ENCODE assay signal across 12 cellular contexts in the genomic region with DNA sequence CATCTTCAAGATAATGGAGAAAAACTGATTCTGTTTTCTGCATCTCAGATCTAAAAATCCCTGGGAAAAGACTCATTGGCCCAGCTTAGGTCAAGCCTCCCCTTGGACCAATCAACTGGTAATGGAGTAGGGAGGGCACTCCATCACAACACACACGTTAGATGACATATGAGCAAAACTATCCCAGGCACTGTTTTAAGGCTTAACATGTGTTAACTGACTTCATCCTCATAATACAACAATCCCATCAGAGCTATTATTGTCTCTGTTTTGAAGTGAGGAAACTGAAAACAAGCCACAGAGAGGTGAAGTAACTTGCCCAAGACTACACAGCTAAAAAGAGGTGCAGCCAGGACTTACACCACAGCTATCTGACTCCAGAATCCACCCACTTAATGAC. TPM values are rescaled to one million over a fixed set of nuclear protein-coding genes. Genes with fewer than 3 reads are reported as not detected.
DNase-seq lines count a peak whose midpoint lies in the region; ATAC-seq and TF ChIP-seq lines count a peak whose summit lies in the region.
"Had no signal": no experiment of that assay in that cellular context is flagged by ENCODE, and none has a peak within 500 bp of the region (broad histone marks: within the 10 kb centered on the region; RNA-seq: fewer than 3 reads in every experiment).

No MANE protein-coding gene starts in this region.

- no peak for TF ChIP-seq CTCF in left lung (IDR thresholded peaks at IDR 0.05)
- no peak for TF ChIP-seq CTCF in upper lobe of right lung (IDR thresholded peaks at IDR 0.05)

- peaks cover 0 to 7% of the 10 kb centered on the region in 2 donors for H3K9me3 ChIP-seq in left lung
- no peaks in the 10 kb centered on the region for H3K9me3 ChIP-seq in upper lobe of right lung
- no peaks in the 10 kb centered on the region for H3K9me3 ChIP-seq in aorta (ENCODE audit: control insufficient read depth, low read length)
- H3K9me3 ChIP-seq: Peyer's patch had no signal

- H3K4me3 ChIP-seq in left lung (no peak overlapping the region), upper lobe of right lung (no peak overlapping the region), aorta (ENCODE audit: low read length in 2 of 2) (no peak overlapping the region)
- H3K4me3 ChIP-seq: Peyer's patch had no signal

- no peak for DNase-seq in activated naive CD8-positive, alpha-beta T cell treated with anti-CD3 and anti-CD28 coated beads, Interleukin-2, amount 10 ng/mL, durations not matched to agents 7 days and 5 days
- no peak for DNase-seq in activated naive CD8-positive, alpha-beta T cell treated with anti-CD3 and anti-CD28 coated beads, Interleukin-2, amount 50 U/mL, for 24 hours
- DNase-seq in amniotic epithelial cell (ENCODE audit: low read depth) (peak; percentile 12), left lung (no peak), upper lobe of right lung (no peak), aorta (no peak), SKM-1 (lab: John Stamatoyannopoulos, UW; ENCODE audit: unreplicated experiment) (no peak)
- DNase-seq: effector CD4-positive, alpha-beta T cell; NCI-H1105 treated with DMSO at 0.1 percent for 48 hours had no signal

- H3K36me3 ChIP-seq in left lung: no peaks in the 10 kb centered on the region
- no peaks in the 10 kb centered on the region for H3K36me3 ChIP-seq in upper lobe of right lung
- no peaks in the 10 kb centered on the region for H3K36me3 ChIP-seq in aorta (ENCODE audit: control insufficient read depth in 1 of 2, insufficient read depth in 2 of 2, low read length in 1 of 2)
- H3K36me3 ChIP-seq: Peyer's patch had no signal

- peaks cover 3% of the 10 kb centered on the region for H3K9me3 Mint-ChIP-seq in activated naive CD8-positive, alpha-beta T cell treated with anti-CD3 and anti-CD28 coated beads, Interleukin-2, amount 10 ng/mL, durations not matched to agents 7 days and 5 days
- peaks cover 11% of the 10 kb centered on the region for H3K9me3 Mint-ChIP-seq in activated naive CD8-positive, alpha-beta T cell treated with anti-CD3 and anti-CD28 coated beads, Interleukin-2, amount 50 U/mL, for 24 hours

- peak overlapping the region; percentile 13 to 57 for H3K27ac ChIP-seq in left lung
- H3K27ac ChIP-seq in upper lobe of right lung: peak overlapping the region; percentile 61
- peak overlapping the region in 1 of 2 donors; percentile 78 for H3K27ac ChIP-seq in aorta (ENCODE audit: low read depth in 1 of 2, low read length in 2 of 2)

- H3K4me1 ChIP-seq in left lung (peaks cover 3 to 30% of the 10 kb centered on the region in 2 donors), upper lobe of right lung (peaks cover 8% of the 10 kb centered on the region), aorta (ENCODE audit: control insufficient read depth in 1 of 2, insufficient read depth in 2 of 2, low read length in 2 of 2) (no peaks in the 10 kb centered on the region)

- intact Hi-C loops in left lung (cut with DNase I): no loop called here
- intact Hi-C loops in upper lobe of right lung (cut with DNase I): no loop called here
- intact Hi-C loops in aorta (cut with DNase I): loop anchor here (5.0 kb wide), 1 partner anchor 65 kb away; no protein-coding TSS in a partner anchor

- 60 to 69% methylated on average over 1 of the region's 1 CpG for WGBS in aorta, 2 donors

- peaks cover 5% of the 10 kb centered on the region for H3K36me3 Mint-ChIP-seq in activated naive CD8-positive, alpha-beta T cell treated with anti-CD3 and anti-CD28 coated beads, Interleukin-2, amount 10 ng/mL, durations not matched to agents 7 days and 5 days
- peaks cover 9% of the 10 kb centered on the region for H3K36me3 Mint-ChIP-seq in activated naive CD8-positive, alpha-beta T cell treated with anti-CD3 and anti-CD28 coated beads, Interleukin-2, amount 50 U/mL, for 24 hours (ENCODE audit: low read depth)

- ATAC-seq in activated naive CD8-positive, alpha-beta T cell treated with anti-CD3 and anti-CD28 coated beads, Interleukin-2, amount 10 ng/mL, durations not matched to agents 7 days and 5 days (ENCODE audit: low read depth): no peak
- ATAC-seq in activated naive CD8-positive, alpha-beta T cell treated with anti-CD3 and anti-CD28 coated beads, Interleukin-2, amount 50 U/mL, for 24 hours: no peak
- ATAC-seq in left lung (no peak), upper lobe of right lung (no peak), HG02623 (IDR thresholded peaks at IDR 0.05; ENCODE audit: unreplicated experiment) (no peak), aorta (ENCODE audit: low FRiP score) (no peak)

- H3K4me1 Mint-ChIP-seq in activated naive CD8-positive, alpha-beta T cell treated with anti-CD3 and anti-CD28 coated beads, Interleukin-2, amount 10 ng/mL, durations not matched to agents 7 days and 5 days: peaks cover 35% of the 10 kb centered on the region
- H3K4me1 Mint-ChIP-seq in activated naive CD8-positive, alpha-beta T cell treated with anti-CD3 and anti-CD28 coated beads, Interleukin-2, amount 50 U/mL, for 24 hours: peaks cover 36% of the 10 kb centered on the region

- H3K4me3 Mint-ChIP-seq in activated naive CD8-positive, alpha-beta T cell treated with anti-CD3 and anti-CD28 coated beads, Interleukin-2, amount 10 ng/mL, durations not matched to agents 7 days and 5 days: no peak overlapping the region
- H3K4me3 Mint-ChIP-seq in activated naive CD8-positive, alpha-beta T cell treated with anti-CD3 and anti-CD28 coated beads, Interleukin-2, amount 50 U/mL, for 24 hours: no peak overlapping the region
- H3K4me3 Mint-ChIP-seq: nephron progenitor cell had no signal

- POLR2A ChIA-PET in activated naive CD8-positive, alpha-beta T cell treated with anti-CD3 and anti-CD28 coated beads, Interleukin-2, amount 10 ng/mL, durations not matched to agents 7 days and 5 days (lab: Charles Lee): interaction anchor here (0.6 to 4.3 kb wide), 2 partner anchors 15 to 230 kb away, joined by 3 to 43 read pairs; partner anchors contain the start of gene CITED4

- no peaks in the 10 kb centered on the region for H3K27me3 ChIP-seq in left lung
- H3K27me3 ChIP-seq in upper lobe of right lung: no peaks in the 10 kb centered on the region
- H3K27me3 ChIP-seq in aorta (ENCODE audit: control insufficient read depth in 1 of 2, insufficient read depth in 2 of 2, low read length in 1 of 2): no peaks in the 10 kb centered on the region
- H3K27me3 ChIP-seq: Peyer's patch had no signal

- H3K27me3 Mint-ChIP-seq in activated naive CD8-positive, alpha-beta T cell treated with anti-CD3 and anti-CD28 coated beads, Interleukin-2, amount 10 ng/mL, durations not matched to agents 7 days and 5 days: peaks cover 13% of the 10 kb centered on the region
- H3K27me3 Mint-ChIP-seq in activated naive CD8-positive, alpha-beta T cell treated with anti-CD3 and anti-CD28 coated beads, Interleukin-2, amount 50 U/mL, for 24 hours: peaks cover 4% of the 10 kb centered on the region

- H3K27ac Mint-ChIP-seq in activated naive CD8-positive, alpha-beta T cell treated with anti-CD3 and anti-CD28 coated beads, Interleukin-2, amount 10 ng/mL, durations not matched to agents 7 days and 5 days: peak overlapping the region; percentile 30
- no peak overlapping the region for H3K27ac Mint-ChIP-seq in activated naive CD8-positive, alpha-beta T cell treated with anti-CD3 and anti-CD28 coated beads, Interleukin-2, amount 50 U/mL, for 24 hours
- H3K27ac Mint-ChIP-seq: nephron progenitor cell had no signal

RNA-seq across cellular contexts. Expression of gene CITED4, which starts 14.7 kb away (rescaled TPM):
- total RNA-seq in activated naive CD8-positive, alpha-beta T cell treated with anti-CD3 and anti-CD28 coated beads, Interleukin-2, amount 10 ng/mL, durations not matched to agents 7 days and 5 days: 10 to 100 TPM; 13.1 to 15.0 TPM
- total RNA-seq in left lung (1 to 10 TPM; 6.8 to 6.9 TPM), upper lobe of right lung (23.2 TPM), aorta (10 to 100 TPM; 13.2 to 19.0 TPM)
- polyA plus RNA-seq in aorta: 10 to 100 TPM in 1 of 2 donors, 1 to 10 TPM in 1; 4.0 to 13.5 TPM

Comparison
In these comparisons a context has a peak if more than half of its experiments do, and no peak if none do; other contexts are left out.
1. intact Hi-C loops: an anchor here in aorta (5.0 kb wide); none called in left lung and upper lobe of right lung.